Comparison of ENCODE assay signal across 24 cellular contexts in the genomic region with DNA sequence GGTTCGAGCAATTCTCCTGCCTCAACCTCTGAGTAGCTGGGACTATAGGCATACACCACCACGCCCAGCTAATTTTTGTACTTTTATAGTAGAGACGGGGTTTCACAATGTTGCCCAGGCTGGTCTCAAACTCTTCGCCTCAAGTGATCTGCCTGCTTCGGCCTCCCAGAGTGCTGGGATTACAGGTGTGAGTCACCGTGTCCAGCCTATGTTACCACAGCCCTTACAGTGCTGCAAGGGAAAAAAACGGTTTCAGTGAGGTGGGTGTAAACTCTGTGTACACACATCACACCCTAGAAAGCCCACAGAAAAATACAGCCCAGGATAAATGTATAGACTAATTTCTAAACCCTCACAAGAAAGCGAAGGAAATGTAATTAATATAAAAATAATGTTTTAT.
"Had no signal": no experiment of that assay in that cellular context is flagged by ENCODE, and none has a peak within 500 bp of the region (broad histone marks: within the 10 kb centered on the region; RNA-seq: fewer than 3 reads in every experiment).

No MANE protein-coding gene starts in this region.

- H3K9ac ChIP-seq: neural progenitor cell, parathyroid adenoma had no signal

- H3K79me2 ChIP-seq: hepatocyte, parathyroid adenoma had no signal

- DNase-seq: activated CD4-positive, alpha-beta memory T cell treated with anti-CD3 and anti-CD28 coated beads for 36 hours; activated CD4-positive, alpha-beta T cell treated with anti-CD3 and anti-CD28 coated beads, Interleukin-2, amount 10 ng/mL, durations not matched to agents 24 days and 14 days; activated CD4-positive, CD25-positive, alpha-beta regulatory T cell treated with anti-CD3 and anti-CD28 coated beads, Interleukin-2, amount 50 U/mL, for 72 hours; activated CD8-positive, alpha-beta memory T cell treated with anti-CD3 and anti-CD28 coated beads, Interleukin-2, amount 50 U/mL, for 48 hours; activated naive CD8-positive, alpha-beta T cell treated with anti-CD3 and anti-CD28 coated beads, Interleukin-2, amount 50 U/mL, for 24 hours; activated T-cell treated with anti-CD3 and anti-CD28 coated beads, Interleukin-2, amount 50 U/mL, for 24 hours; gastrocnemius medialis; kidney; left colon; natural killer cell; occipital lobe; psoas muscle; sigmoid colon; small intestine; stimulated activated CD4-positive, alpha-beta T cell treated with anti-CD3 and anti-CD28 coated beads, Interleukin-4, amount 100 ng/mL, for 24 hours; uterus; WERI-Rb-1 had no signal

- H2AFZ ChIP-seq: hepatocyte, neural progenitor cell, parathyroid adenoma had no signal

- H3K36me3 ChIP-seq: breast epithelium, gastrocnemius medialis, neural progenitor cell, sigmoid colon, thoracic aorta, uterus, WERI-Rb-1 had no signal

- H3K4me3 ChIP-seq: breast epithelium, gastrocnemius medialis, hepatocyte, neural progenitor cell, psoas muscle, sigmoid colon, thoracic aorta, uterus had no signal

- H3K9me3 ChIP-seq: breast epithelium, gastrocnemius medialis, psoas muscle, sigmoid colon, thoracic aorta, uterus had no signal

- H3K4me1 ChIP-seq: breast epithelium, gastrocnemius medialis, neural progenitor cell, parathyroid adenoma, psoas muscle, sigmoid colon, uterus had no signal

- H3K27me3 ChIP-seq: breast epithelium, gastrocnemius medialis, hepatocyte, neural progenitor cell, sigmoid colon, uterus had no signal

- ATAC-seq: activated naive CD8-positive, alpha-beta T cell treated with anti-CD3 and anti-CD28 coated beads, Interleukin-2, amount 50 U/mL, for 24 hours; gastrocnemius medialis; left colon; natural killer cell; psoas muscle; stimulated activated effector memory CD8-positive, alpha-beta T cell treated with anti-CD3 and anti-CD28 coated beads, Interleukin-12 subunit alpha, Interleukin-12 subunit beta, amount 100 ng/mL, for 72 hours had no signal

- H3K27ac ChIP-seq: breast epithelium, epithelial cell of prostate, gastrocnemius medialis, hepatocyte, neural progenitor cell, parathyroid adenoma, psoas muscle, sigmoid colon, thoracic aorta, uterus, WERI-Rb-1 had no signal

- H3K4me2 ChIP-seq: hepatocyte, neural progenitor cell had no signal
